In the genomic region with DNA sequence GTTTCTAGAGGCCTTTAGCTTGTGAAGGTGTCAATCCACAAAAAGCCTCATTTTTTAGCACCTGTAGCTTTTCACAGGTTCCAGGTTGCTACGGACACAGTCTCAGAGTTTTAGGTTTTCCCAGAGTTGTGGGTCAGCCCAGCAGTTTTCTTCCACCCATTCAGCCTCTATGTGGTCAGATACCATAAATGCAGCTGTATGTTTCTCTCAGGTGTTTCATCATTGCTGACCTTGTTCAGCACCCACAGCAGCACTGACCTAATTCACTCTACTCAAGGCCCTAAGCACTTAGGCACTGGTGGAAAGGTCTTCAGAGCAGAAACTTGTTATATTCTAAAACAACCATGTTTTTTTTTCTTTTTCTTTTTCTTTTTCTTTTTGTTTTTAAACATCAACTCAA, we compare ENCODE assay signal across 26 cellular contexts. TPM values are rescaled to one million over a fixed set of nuclear protein-coding genes. Genes with fewer than 3 reads are reported as not detected.
DNase-seq lines count a peak whose midpoint lies in the region; ATAC-seq, FAIRE-seq and TF ChIP-seq lines count a peak whose summit lies in the region.
"Had no signal": no experiment of that assay in that cellular context is flagged by ENCODE, and none has a peak within 500 bp of the region (broad histone marks: within the 10 kb centered on the region; RNA-seq: fewer than 3 reads in every experiment).

No MANE protein-coding gene starts in this region.

- DNase-seq in GM12865 (ENCODE audit: low read depth) (peak; percentile 24), MM.1S (peak; percentile 71), body of pancreas (peak; percentile 42 to 78 (median 64)), pancreas (peak in 3 of 6 donors; percentile 35 to 63 (median 63)), iPS-NIHi7 (ENCODE audit: extremely low spot score) (no peak), NCI-H2107 (lab: John Stamatoyannopoulos, UW) (no peak)
- DNase-seq: 8988T; ACHN; AML-193; BE2C; CD4-positive, alpha-beta T cell; CD8-positive, alpha-beta memory T cell; DMS 273 treated with DMSO at 0.1 percent for 48 hours; EL; GDM1; GOT3; HFFc6 had no signal

- H3K27ac ChIP-seq in MM.1S (ENCODE audit: low read length): peak overlapping the region; percentile 91
- peak overlapping the region in 3 of 4 donors; percentile 76 to 87 (median 78) for H3K27ac ChIP-seq in body of pancreas
- H3K27ac ChIP-seq in pancreas: peak overlapping the region; percentile 67 to 72 (median 70)
- H3K27ac ChIP-seq: A549; BLaER1 treated with 17β-estradiol and CSF1 and Interleukin-3, amounts not matched to agents 10 nM and 100 nM had no signal

- H3K9me2 ChIP-seq in MM.1S (replicated peaks; ENCODE audit: insufficient read depth, low read length): no peaks in the 10 kb centered on the region

- H3K9ac ChIP-seq in MM.1S (ENCODE audit: low read length): peak overlapping the region; percentile 44
- H3K9ac ChIP-seq: BLaER1 treated with 17β-estradiol and CSF1 and Interleukin-3, amounts not matched to agents 10 nM and 100 nM had no signal

- H2AFZ ChIP-seq in MM.1S (ENCODE audit: low read length): no peak overlapping the region

- H3K4me3 ChIP-seq in GM12865 (ENCODE audit: low read depth, low read length) (no peak overlapping the region), MM.1S (ENCODE audit: low read length) (no peak overlapping the region), body of pancreas (no peak overlapping the region), pancreas (no peak overlapping the region)
- H3K4me3 ChIP-seq: A549; BLaER1 treated with 17β-estradiol and CSF1 and Interleukin-3, amounts not matched to agents 10 nM and 100 nM; HAP-1 had no signal

- H3K36me3 ChIP-seq in MM.1S (replicated peaks; ENCODE audit: insufficient read depth, low read length): no peaks in the 10 kb centered on the region
- no peaks in the 10 kb centered on the region for H3K36me3 ChIP-seq in body of pancreas (replicated peaks in 1 of 2; ENCODE audit: insufficient read depth in 1 of 2, low read depth in 2 of 2)
- H3K36me3 ChIP-seq in pancreas: no peaks in the 10 kb centered on the region
- H3K36me3 ChIP-seq: BE2C, HAP-1 had no signal

- H3K4me1 ChIP-seq in MM.1S (ENCODE audit: low read length) (peaks cover 26% of the 10 kb centered on the region), body of pancreas (peaks cover 30% of the 10 kb centered on the region), pancreas (peaks cover 7 to 18% (median 15%) of the 10 kb centered on the region in 3 donors)
- H3K4me1 ChIP-seq: A549, BE2C, HAP-1 had no signal

- H3K9me3 ChIP-seq in MM.1S (replicated peaks; ENCODE audit: insufficient read depth, low read length) (no peaks in the 10 kb centered on the region), body of pancreas (peaks cover 0 to 5% (median 0%) of the 10 kb centered on the region in 3 donors), pancreas (no peaks in the 10 kb centered on the region)
- H3K9me3 ChIP-seq: BE2C, HAP-1 had no signal

- intact Hi-C loops in body of pancreas (cut with DNase I): no loop called here
- intact Hi-C loops in pancreas (cut with DNase I): no loop called here

- H3K4me2 ChIP-seq in MM.1S (ENCODE audit: low read depth, low read length): peak overlapping the region; percentile 15; the same call in 1 of the 2 replicates
- H3K4me2 ChIP-seq: A549; BLaER1 treated with 17β-estradiol and CSF1 and Interleukin-3, amounts not matched to agents 10 nM and 100 nM had no signal

- no peak for FAIRE-seq in pancreas (lab: Jason Lieb, UNC)
- FAIRE-seq: A549, D721Med, GM12891, GM18507, H54 had no signal

- peaks cover 14% of the 10 kb centered on the region for H3F3A ChIP-seq in MM.1S (ENCODE audit: insufficient read depth, low read length)

- TF ChIP-seq POLR2A in body of pancreas (IDR thresholded peaks at IDR 0.05): no peak

- H3K27me3 ChIP-seq in MM.1S (replicated peaks; ENCODE audit: insufficient read depth, low read length): no peaks in the 10 kb centered on the region
- H3K27me3 ChIP-seq in body of pancreas: no peaks in the 10 kb centered on the region
- H3K27me3 ChIP-seq in pancreas: no peaks in the 10 kb centered on the region
- H3K27me3 ChIP-seq: BE2C; BLaER1 treated with 17β-estradiol and CSF1 and Interleukin-3, amounts not matched to agents 10 nM and 100 nM had no signal

- no peaks in the 10 kb centered on the region for H3K79me2 ChIP-seq in MM.1S (ENCODE audit: low read length)

- H4K20me1 ChIP-seq in MM.1S (ENCODE audit: insufficient read depth, low read length): no peaks in the 10 kb centered on the region
- H4K20me1 ChIP-seq: BLaER1 treated with 17β-estradiol and CSF1 and Interleukin-3, amounts not matched to agents 10 nM and 100 nM had no signal

- peak; percentile 91 for ATAC-seq in body of pancreas
- ATAC-seq in pancreas: peak; percentile 89 to 93 (median 90)
- no peak for ATAC-seq in HG03571 (IDR thresholded peaks at IDR 0.05; ENCODE audit: unreplicated experiment)
- ATAC-seq: A549 had no signal

- WGBS in body of pancreas, 2 donors: 18 to 63% methylated on average over 1 of the region's 1 CpG
- WGBS in pancreas, 2 donors: 41 to 59% methylated on average over 1 of the region's 1 CpG

- TF ChIP-seq CTCF in GM12865 (IDR thresholded peaks at IDR 0.05; ENCODE audit: insufficient read depth, low read depth, low read length, missing control alignments): no peak
- no peak for TF ChIP-seq CTCF in MM.1S (IDR thresholded peaks at IDR 0.05; ENCODE audit: low read length)
- TF ChIP-seq CTCF in body of pancreas (IDR thresholded peaks at IDR 0.05): peak in 1 of 7 experiments; percentile 16
- no peak for TF ChIP-seq CTCF in pancreas (IDR thresholded peaks at IDR 0.05)

RNA-seq across cellular contexts. Expression of gene SPACA3, which starts 15.0 kb away (rescaled TPM):
- total RNA-seq in body of pancreas (1 to 10 TPM in 1 of 2 donors, not detected in 1; 2.6 TPM), pancreas (1 to 10 TPM in 5 of 6 donors, under 1 TPM in 1; 0.59 to 4.8 (median 1.9) TPM)
- polyA plus RNA-seq in pancreas: 1 to 10 TPM; 2.2 to 2.7 TPM
- total RNA-seq: CD4-positive, alpha-beta T cell; CD8-positive, alpha-beta memory T cell; HFFc6 had no signal
- polyA plus RNA-seq: A549; CD14-positive monocyte; CD8-positive, alpha-beta memory T cell had no signal

RNA-seq across cellular contexts. Expression of gene TMEM98, which starts 48.7 kb away (rescaled TPM):
- total RNA-seq in body of pancreas (10 to 100 TPM; 88.2 to 99.2 TPM), pancreas (10 to 100 TPM; 32.2 to 62.1 (median 36.5) TPM)
- 10 to 100 TPM; 16.6 to 38.8 TPM for polyA plus RNA-seq in pancreas
- total RNA-seq: CD4-positive, alpha-beta T cell had no signal
- polyA plus RNA-seq: CD14-positive monocyte; CD8-positive, alpha-beta memory T cell had no signal

Comparison
In these comparisons a context has a peak if more than half of its experiments do, and no peak if none do; other contexts are left out.
1. DNase-seq: peak in GM12865 (single experiment), MM.1S (single experiment) and body of pancreas (4 of 4); none in iPS-NIHi7 (single experiment) and NCI-H2107 (single experiment).
2. Peak in every context shown above with its lines, with median percentiles within 50 percentile points of each other: H3K27ac ChIP-seq.